25 cellular contexts compared by ENCODE assay signal in genomic region chr16:78448658-78449327, GRCh38.
"Had no signal": no experiment of that assay in that cellular context is flagged by ENCODE, and none has a peak within 500 bp of the region (broad histone marks: within the 10 kb centered on the region; RNA-seq: fewer than 3 reads in every experiment).

No MANE protein-coding gene starts in this region.

- H3K4me1 Mint-ChIP-seq: memory B cell had no signal

- H3K4me3 Mint-ChIP-seq: activated naive CD8-positive, alpha-beta T cell; activated T-cell treated with anti-CD3 and anti-CD28 coated beads, Interleukin-2, amount 50 U/mL, for 24 hours; activated T-helper 17 cell treated with anti-CD3 and anti-CD28 coated beads, Interleukin-2, amount 50 U/mL, for 72 hours; memory B cell; stimulated activated naive CD8-positive, alpha-beta T cell treated with anti-CD3 and anti-CD28 coated beads, Interleukin-15, Interleukin-2, amounts not matched to agents 100 ng/mL and 50 ng/mL, for 24 hours had no signal

- H3K4me3 ChIP-seq: adrenal gland, ascending aorta, mucosa of descending colon, right lobe of liver, skin epidermis, tibial artery had no signal

- H3K27me3 ChIP-seq: adrenal gland, ascending aorta, brain microvascular endothelial cell, right lobe of liver, tibial artery had no signal

- H3K36me3 Mint-ChIP-seq: memory B cell had no signal

- FAIRE-seq: endothelial cell of umbilical vein had no signal

- H3K36me3 ChIP-seq: adrenal gland, ascending aorta, brain microvascular endothelial cell, right lobe of liver, tibial artery had no signal

- H3K27me3 Mint-ChIP-seq: activated naive CD8-positive, alpha-beta T cell; activated T-cell treated with anti-CD3 and anti-CD28 coated beads, Interleukin-2, amount 50 U/mL, for 24 hours; activated T-helper 17 cell treated with anti-CD3 and anti-CD28 coated beads, Interleukin-2, amount 50 U/mL, for 72 hours; memory B cell; stimulated activated naive CD8-positive, alpha-beta T cell treated with anti-CD3 and anti-CD28 coated beads, Interleukin-15, Interleukin-2, amounts not matched to agents 100 ng/mL and 50 ng/mL, for 24 hours had no signal

- H3K9me3 ChIP-seq: adrenal gland, ascending aorta, mucosa of descending colon, right lobe of liver, tibial artery had no signal

- H3K27ac Mint-ChIP-seq: activated naive CD8-positive, alpha-beta T cell; activated T-cell treated with anti-CD3 and anti-CD28 coated beads, Interleukin-2, amount 50 U/mL, for 24 hours; activated T-helper 17 cell treated with anti-CD3 and anti-CD28 coated beads, Interleukin-2, amount 50 U/mL, for 72 hours; memory B cell; stimulated activated naive CD8-positive, alpha-beta T cell treated with anti-CD3 and anti-CD28 coated beads, Interleukin-15, Interleukin-2, amounts not matched to agents 100 ng/mL and 50 ng/mL, for 24 hours had no signal

- DNase-seq: activated naive CD4-positive, alpha-beta T cell; activated T-cell treated with anti-CD3 and anti-CD28 coated beads, Interleukin-2, amount 50 U/mL, for 24 hours; adrenal gland; brain microvascular endothelial cell; caudate nucleus; dermis blood vessel endothelial cell; effector CD8-positive, alpha-beta T cell; foreskin melanocyte; islet precursor cell; left cardiac atrium; mucosa of descending colon; nucleus accumbens; posterior cingulate gyrus; right lobe of liver; stimulated activated CD4-positive, alpha-beta T cell treated with anti-CD3 and anti-CD28 coated beads, Interleukin-1b, Interleukin-23, amount 100 ng/mL, for 48 hours; substantia nigra; tibial artery had no signal

- ATAC-seq: activated T-helper 17 cell treated with anti-CD3 and anti-CD28 coated beads, Interleukin-2, amount 50 U/mL, for 72 hours; esophagus mucosa; left cardiac atrium; mucosa of descending colon; right lobe of liver had no signal

- H3K27ac ChIP-seq: adrenal gland, ascending aorta, brain microvascular endothelial cell, right lobe of liver, skin epidermis, tibial artery had no signal

- H3K9me3 Mint-ChIP-seq: activated T-cell treated with anti-CD3 and anti-CD28 coated beads, Interleukin-2, amount 50 U/mL, for 24 hours; activated T-helper 17 cell treated with anti-CD3 and anti-CD28 coated beads, Interleukin-2, amount 50 U/mL, for 72 hours; memory B cell; stimulated activated naive CD8-positive, alpha-beta T cell treated with anti-CD3 and anti-CD28 coated beads, Interleukin-15, Interleukin-2, amounts not matched to agents 100 ng/mL and 50 ng/mL, for 24 hours had no signal

- H3K4me1 ChIP-seq: adrenal gland, ascending aorta had no signal
